In the genomic region with DNA sequence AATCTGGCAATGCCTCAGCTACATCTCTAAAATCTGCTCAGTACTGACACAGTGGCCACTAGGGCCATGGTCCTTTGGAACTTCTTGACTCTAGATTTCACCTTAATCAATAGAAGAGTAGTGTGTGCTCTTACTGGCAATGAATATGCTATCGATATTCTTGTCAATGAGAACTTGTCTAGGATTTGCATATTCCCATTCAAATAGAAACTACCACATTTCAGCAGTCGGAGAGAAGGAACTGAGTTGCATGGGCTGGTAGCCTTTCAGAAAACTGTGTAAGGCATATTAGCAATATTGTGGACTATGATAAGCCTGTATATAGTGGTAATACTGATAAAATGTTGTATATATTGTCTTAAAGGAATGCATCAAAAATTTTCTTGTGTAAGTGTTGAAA, we compare ENCODE assay signal across 20 cellular contexts.
"Had no signal": no experiment of that assay in that cellular context is flagged by ENCODE, and none has a peak within 500 bp of the region (broad histone marks: within the 10 kb centered on the region; RNA-seq: fewer than 3 reads in every experiment).

No MANE protein-coding gene starts in this region.

- FAIRE-seq: colon had no signal

- H3K36me3 Mint-ChIP-seq: stimulated activated effector memory CD8-positive, alpha-beta T cell treated with anti-CD3 and anti-CD28 coated beads, Interleukin-12 subunit alpha, Interleukin-12 subunit beta, amount 100 ng/mL, for 72 hours had no signal

- H3K27ac ChIP-seq: body of pancreas, hepatocyte, left lung, neutrophil, parathyroid adenoma had no signal

- H3K4me3 ChIP-seq: body of pancreas, hepatocyte, left lung had no signal

- H3K9me3 ChIP-seq: body of pancreas, neutrophil had no signal

- H3K27me3 Mint-ChIP-seq: activated naive CD8-positive, alpha-beta T cell; naive B cell had no signal

- H3K9ac ChIP-seq: parathyroid adenoma had no signal

- H3K4me1 ChIP-seq: body of pancreas, left lung, parathyroid adenoma had no signal

- H3K4me2 ChIP-seq: hepatocyte had no signal

- H3K27me3 ChIP-seq: body of pancreas, hepatocyte, left lung, neutrophil had no signal

- H2AFZ ChIP-seq: hepatocyte, parathyroid adenoma had no signal

- DNase-seq: activated CD4-positive, alpha-beta T cell treated with anti-CD3 and anti-CD28 coated beads, Interleukin-2, amount 10 ng/mL, durations not matched to agents 24 days and 14 days; activated CD4-positive, CD25-positive, alpha-beta regulatory T cell; activated CD8-positive, alpha-beta memory T cell treated with anti-CD3 and anti-CD28 coated beads, Interleukin-2, amount 50 U/mL, for 4 hours; activated CD8-positive, alpha-beta T cell treated with anti-CD3 and anti-CD28 coated beads, Interleukin-2, amount 10 ng/mL, durations not matched to agents 7 days and 5 days; activated gamma-delta T cell; activated T-cell treated with anti-CD3 and anti-CD28 coated beads, Interleukin-2, amount 50 U/mL, for 72 hours; amniotic stem cell; body of pancreas; caudate nucleus; islet precursor cell; left lung; mammary epithelial cell; naive B cell had no signal

- ATAC-seq: activated CD8-positive, alpha-beta T cell treated with anti-CD3 and anti-CD28 coated beads, Interleukin-2, amount 10 ng/mL, durations not matched to agents 7 days and 5 days; activated T-cell treated with anti-CD3 and anti-CD28 coated beads, Interleukin-2, amount 50 U/mL, for 72 hours; body of pancreas; esophagus mucosa; left lung; stimulated activated effector memory CD8-positive, alpha-beta T cell treated with anti-CD3 and anti-CD28 coated beads, Interleukin-12 subunit alpha, Interleukin-12 subunit beta, amount 100 ng/mL, for 72 hours had no signal

- H3K4me1 Mint-ChIP-seq: stimulated activated effector memory CD8-positive, alpha-beta T cell treated with anti-CD3 and anti-CD28 coated beads, Interleukin-12 subunit alpha, Interleukin-12 subunit beta, amount 100 ng/mL, for 72 hours had no signal

- H3K79me2 ChIP-seq: hepatocyte, parathyroid adenoma had no signal

- H3K36me3 ChIP-seq: left lung, neutrophil had no signal

- H3K27ac Mint-ChIP-seq: activated CD4-positive, alpha-beta T cell treated with anti-CD3 and anti-CD28 coated beads, Interleukin-2, amount 10 ng/mL, durations not matched to agents 24 days and 14 days; activated CD8-positive, alpha-beta T cell treated with anti-CD3 and anti-CD28 coated beads, Interleukin-2, amount 10 ng/mL, durations not matched to agents 7 days and 5 days; activated naive CD8-positive, alpha-beta T cell; activated T-cell treated with anti-CD3 and anti-CD28 coated beads, Interleukin-2, amount 50 U/mL, for 72 hours; naive B cell; stimulated activated effector memory CD8-positive, alpha-beta T cell treated with anti-CD3 and anti-CD28 coated beads, Interleukin-12 subunit alpha, Interleukin-12 subunit beta, amount 100 ng/mL, for 72 hours had no signal

- H3K4me3 Mint-ChIP-seq: activated CD4-positive, alpha-beta T cell treated with anti-CD3 and anti-CD28 coated beads, Interleukin-2, amount 10 ng/mL, durations not matched to agents 24 days and 14 days; activated CD8-positive, alpha-beta T cell treated with anti-CD3 and anti-CD28 coated beads, Interleukin-2, amount 10 ng/mL, durations not matched to agents 7 days and 5 days; activated naive CD8-positive, alpha-beta T cell; activated T-cell treated with anti-CD3 and anti-CD28 coated beads, Interleukin-2, amount 50 U/mL, for 72 hours; naive B cell; stimulated activated effector memory CD8-positive, alpha-beta T cell treated with anti-CD3 and anti-CD28 coated beads, Interleukin-12 subunit alpha, Interleukin-12 subunit beta, amount 100 ng/mL, for 72 hours had no signal
